Comparison of ENCODE assay signal across 21 cellular contexts in the genomic region with DNA sequence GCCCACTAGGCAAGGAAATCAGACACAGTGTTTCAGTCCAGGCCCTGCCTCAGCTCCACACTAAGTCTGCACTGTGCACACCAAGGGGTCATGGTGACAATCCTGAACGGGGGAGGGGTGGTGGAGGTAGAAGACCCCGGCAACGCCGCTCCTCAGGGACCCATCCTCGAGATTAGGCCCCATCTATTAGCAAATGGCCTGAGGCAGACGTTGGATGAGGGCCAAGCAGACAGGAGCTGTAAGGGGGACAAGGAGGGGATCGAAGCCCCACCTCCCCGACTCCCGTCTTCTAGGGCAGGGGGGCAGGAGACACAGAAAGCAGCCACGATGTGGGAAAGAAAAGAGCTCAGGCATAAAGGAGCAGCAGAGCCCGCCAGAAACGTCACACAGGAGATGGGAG. TPM values are rescaled to one million over a fixed set of nuclear protein-coding genes. Genes with fewer than 3 reads are reported as not detected.
DNase-seq lines count a peak whose midpoint lies in the region; ATAC-seq, FAIRE-seq and TF ChIP-seq lines count a peak whose summit lies in the region.
"Had no signal": no experiment of that assay in that cellular context is flagged by ENCODE, and none has a peak within 500 bp of the region (broad histone marks: within the 10 kb centered on the region; RNA-seq: fewer than 3 reads in every experiment).

No MANE protein-coding gene starts in this region.

- intact Hi-C loops in A673 (cut with micrococcal nuclease; ENCODE audit: unreplicated experiment): no loop called here
- intact Hi-C loops in CD4-positive, alpha-beta memory T cell (cut with micrococcal nuclease): no loop called here
- intact Hi-C loops in natural killer cell (cut with micrococcal nuclease): loop anchor here (10.0 kb wide), 1 partner anchor 51 kb away; no protein-coding TSS in a partner anchor

- H2AFZ ChIP-seq in astrocyte (ENCODE audit: low read depth, low read length): no peak overlapping the region

- no peak overlapping the region for H3K9ac ChIP-seq in astrocyte (ENCODE audit: low read length)

- ATAC-seq in natural killer cell (no peak), GM18517 (IDR thresholded peaks at IDR 0.05; ENCODE audit: unreplicated experiment) (no peak), GM18519 (IDR thresholded peaks at IDR 0.05; ENCODE audit: low FRiP score, unreplicated experiment) (no peak), GM18520 (IDR thresholded peaks at IDR 0.05; ENCODE audit: unreplicated experiment) (no peak)

- no peaks in the 10 kb centered on the region for H3K9me3 ChIP-seq in A673 (ENCODE audit: low read depth, low read length, poor library complexity, severe bottlenecking)
- H3K9me3 ChIP-seq in CD4-positive, alpha-beta memory T cell (ENCODE audit: control insufficient read depth in 1 of 2, low read length in 2 of 2): no peaks in the 10 kb centered on the region
- H3K9me3 ChIP-seq in astrocyte (ENCODE audit: insufficient read depth, low read depth, low read length): no peaks in the 10 kb centered on the region
- H3K9me3 ChIP-seq: suprapubic skin, vagina had no signal

- H3K27ac ChIP-seq in A673 (ENCODE audit: low read depth, low read length, poor library complexity, severe bottlenecking) (peak overlapping the region; percentile 16), astrocyte (ENCODE audit: low read depth, low read length) (no peak overlapping the region)
- no peak overlapping the region for H3K27ac ChIP-seq in CD4-positive, alpha-beta memory T cell (ENCODE audit: low read depth, low read length)
- H3K27ac ChIP-seq: suprapubic skin, vagina had no signal

- no peaks in the 10 kb centered on the region for H3K27me3 Mint-ChIP-seq in CD4-positive, alpha-beta memory T cell
- H3K27me3 Mint-ChIP-seq in astrocyte (ENCODE audit: low read depth, unreplicated experiment) (no peaks in the 10 kb centered on the region), natural killer cell (ENCODE audit: low read depth in 2 of 2) (no peaks in the 10 kb centered on the region)
- H3K27me3 Mint-ChIP-seq: CD4-positive, CD25-positive, alpha-beta regulatory T cell; dendritic cell treated with granulocyte-macrophage colony-stimulating factor and Interleukin-4, amounts not matched to agents 40 ng/mL and 50 ng/mL, for 4 days had no signal

- DNase-seq in A673 (ENCODE audit: low spot score) (no peak), astrocyte (ENCODE audit: low read depth) (no peak), natural killer cell (no peak)
- DNase-seq in CD4-positive, alpha-beta memory T cell: no peak
- DNase-seq: activated CD4-positive, alpha-beta T cell treated with anti-CD3 and anti-CD28 coated beads for 4 hours; activated effector memory CD4-positive, alpha-beta T cell treated with Interleukin-2 at 50 U/mL for 16 hours; amniotic stem cell; CD4-positive, CD25-positive, alpha-beta regulatory T cell; DMS53; GDM1; mesenchymal stem cell; NCI-H1048; NCI-H2029; SHP77 had no signal

- no peak for TF ChIP-seq CTCF in A673 (conservative IDR thresholded peaks at IDR 0.05; ENCODE audit: low read depth, low read length)
- TF ChIP-seq CTCF in astrocyte (IDR thresholded peaks at IDR 0.05; ENCODE audit: insufficient read depth, low read depth, low read length): no peak
- TF ChIP-seq CTCF in natural killer cell (IDR thresholded peaks at IDR 0.05): no peak

- peaks cover 85% of the 10 kb centered on the region for H3K36me3 ChIP-seq in A673 (ENCODE audit: insufficient read depth, low read length, poor library complexity, severe bottlenecking)
- peaks cover 75% of the 10 kb centered on the region for H3K36me3 ChIP-seq in CD4-positive, alpha-beta memory T cell (ENCODE audit: insufficient read depth, low read length)
- H3K36me3 ChIP-seq in astrocyte (ENCODE audit: insufficient read depth, low read length): peaks cover 69% of the 10 kb centered on the region

- peaks cover 0 to 2% (median 0%) of the 10 kb centered on the region in 8 donors for H3K9me3 Mint-ChIP-seq in CD4-positive, alpha-beta memory T cell
- H3K9me3 Mint-ChIP-seq in astrocyte (ENCODE audit: unreplicated experiment) (no peaks in the 10 kb centered on the region), natural killer cell (no peaks in the 10 kb centered on the region)
- H3K9me3 Mint-ChIP-seq: dendritic cell treated with granulocyte-macrophage colony-stimulating factor and Interleukin-4, amounts not matched to agents 40 ng/mL and 50 ng/mL, for 4 days had no signal

- H4K20me1 ChIP-seq in astrocyte (ENCODE audit: insufficient read depth, low read length): peaks cover 85% of the 10 kb centered on the region

- FAIRE-seq in astrocyte (lab: Jason Lieb, UNC): no peak
- FAIRE-seq: TTC549 had no signal

- H3K4me3 ChIP-seq in A673 (ENCODE audit: low read depth, low read length, poor library complexity, severe bottlenecking) (no peak overlapping the region), astrocyte (ENCODE audit: insufficient read depth, low read depth, low read length) (no peak overlapping the region)
- H3K4me3 ChIP-seq in CD4-positive, alpha-beta memory T cell (ENCODE audit: low read length in 2 of 2): no peak overlapping the region
- H3K4me3 ChIP-seq: suprapubic skin, vagina had no signal

- POLR2A ChIA-PET in A673 (lab: Charles Lee; ENCODE audit: low non-redundant PET): interaction anchor here (0.7 kb wide), 1 partner anchor 10 kb away, joined by 3 read pairs; no protein-coding TSS in a partner anchor
- POLR2A ChIA-PET in CD4-positive, alpha-beta memory T cell (lab: Charles Lee; ENCODE audit: partially characterized antibody): interaction anchor here (0.9 to 1.0 kb wide), 4 partner anchors 10 to 159 kb away, joined by 3 to 4 read pairs (median 3); no protein-coding TSS in a partner anchor

- no peak overlapping the region for H3K4me3 Mint-ChIP-seq in CD4-positive, alpha-beta memory T cell
- H3K4me3 Mint-ChIP-seq in astrocyte (ENCODE audit: unreplicated experiment) (no peak overlapping the region), natural killer cell (peak overlapping the region; percentile 75)
- H3K4me3 Mint-ChIP-seq: CD4-positive, CD25-positive, alpha-beta regulatory T cell; dendritic cell treated with granulocyte-macrophage colony-stimulating factor and Interleukin-4, amounts not matched to agents 40 ng/mL and 50 ng/mL, for 4 days had no signal

- no TSS peak for BruUV-seq in A673 (replicated peaks; lab: Mats Ljungman, UMichigan)

- peak overlapping the region in 4 of 7 donors; percentile 25 to 88 (median 66) for H3K27ac Mint-ChIP-seq in CD4-positive, alpha-beta memory T cell
- H3K27ac Mint-ChIP-seq in astrocyte (ENCODE audit: unreplicated experiment) (peak overlapping the region; percentile 27), natural killer cell (peak overlapping the region; percentile 100)
- H3K27ac Mint-ChIP-seq: dendritic cell treated with granulocyte-macrophage colony-stimulating factor and Interleukin-4, amounts not matched to agents 40 ng/mL and 50 ng/mL, for 4 days had no signal

- CTCF ChIA-PET in A673 (lab: Charles Lee): no interaction called here
- CTCF ChIA-PET in CD4-positive, alpha-beta memory T cell (lab: Charles Lee; ENCODE audit: partially characterized antibody): interaction anchor here (0.8 kb wide), 1 partner anchor 46 kb away, joined by 3 read pairs; no protein-coding TSS in a partner anchor

- H3K4me2 ChIP-seq in astrocyte (ENCODE audit: low read length): no peak overlapping the region

- H3K79me2 ChIP-seq in astrocyte (ENCODE audit: insufficient read depth, low read length): peaks cover 85% of the 10 kb centered on the region

- peaks cover 60 to 76% of the 10 kb centered on the region in 2 donors for H3K36me3 Mint-ChIP-seq in CD4-positive, alpha-beta memory T cell
- H3K36me3 Mint-ChIP-seq in astrocyte (ENCODE audit: low read depth, unreplicated experiment) (peaks cover 23% of the 10 kb centered on the region), natural killer cell (peaks cover 29% of the 10 kb centered on the region)

- H3K4me1 ChIP-seq in A673 (ENCODE audit: insufficient read depth, low read length, poor library complexity, severe bottlenecking) (no peaks in the 10 kb centered on the region), astrocyte (ENCODE audit: insufficient read depth, low read length) (no peaks in the 10 kb centered on the region)
- H3K4me1 ChIP-seq in CD4-positive, alpha-beta memory T cell (ENCODE audit: insufficient read depth, low read length): peaks cover 10% of the 10 kb centered on the region
- H3K4me1 ChIP-seq: vagina had no signal

- H3K27me3 ChIP-seq in A673 (replicated peaks; ENCODE audit: insufficient read depth, low read depth, low read length, poor library complexity): no peaks in the 10 kb centered on the region
- no peaks in the 10 kb centered on the region for H3K27me3 ChIP-seq in CD4-positive, alpha-beta memory T cell (ENCODE audit: insufficient read depth, low read length)
- H3K27me3 ChIP-seq in astrocyte (ENCODE audit: insufficient read depth, low read length): no peaks in the 10 kb centered on the region
- H3K27me3 ChIP-seq: suprapubic skin, vagina had no signal

- H3K4me1 Mint-ChIP-seq in CD4-positive, alpha-beta memory T cell: peaks cover 18 to 29% (median 24%) of the 10 kb centered on the region in 4 donors
- peaks cover 3% of the 10 kb centered on the region for H3K4me1 Mint-ChIP-seq in astrocyte (ENCODE audit: low read depth, unreplicated experiment)
- H3K4me1 Mint-ChIP-seq in natural killer cell: peaks cover 39 to 49% of the 10 kb centered on the region in 2 donors

RNA-seq across cellular contexts. Expression of gene CSNK1D, which starts 17.9 kb away (rescaled TPM):
- total RNA-seq in A673 (2021): 139 and 150 TPM in 2 replicates
- 100 to 1,000 TPM; 182 TPM for total RNA-seq in CD4-positive, alpha-beta memory T cell
- 10 to 100 TPM; 31.6 to 77.2 TPM for polyA plus RNA-seq in CD4-positive, alpha-beta memory T cell
- 146 and 153 TPM in 2 replicates for total RNA-seq in astrocyte
- total RNA-seq in natural killer cell: 100 to 1,000 TPM; 423 to 475 (median 468) TPM

RNA-seq across cellular contexts. Expression of gene SLC16A3, which starts 26.7 kb away (rescaled TPM):
- 0.97 and 2.8 TPM in 2 replicates for total RNA-seq in A673 (2021)
- 10 to 100 TPM; 30.3 to 31.4 TPM for total RNA-seq in CD4-positive, alpha-beta memory T cell
- polyA plus RNA-seq in CD4-positive, alpha-beta memory T cell: 1 to 10 TPM; 1.4 to 5.6 TPM
- 292 and 385 TPM in 2 replicates for total RNA-seq in astrocyte
- 100 to 1,000 TPM; 172 to 365 (median 296) TPM for total RNA-seq in natural killer cell

RNA-seq across cellular contexts. Expression of gene CCDC57, which starts 42.9 kb away (rescaled TPM):
- total RNA-seq in A673 (2021) (43.6 and 58.8 TPM in 2 replicates), astrocyte (19.9 and 20.4 TPM in 2 replicates), natural killer cell (10 to 100 TPM; 69.7 to 79.2 (median 75.1) TPM)
- total RNA-seq in CD4-positive, alpha-beta memory T cell: 10 to 100 TPM; 80.5 to 88.7 TPM
- polyA plus RNA-seq in CD4-positive, alpha-beta memory T cell: 10 to 100 TPM; 41.6 to 43.6 TPM

Comparison
In these comparisons a context has a peak if more than half of its experiments do, and no peak if none do; other contexts are left out.
1. H3K27ac Mint-ChIP-seq: peak in every context shown above with its lines; median percentile 100 in natural killer cell; 66 in CD4-positive, alpha-beta memory T cell; 27 in astrocyte.